In genomic region chr12:132610051-132610759, GRCh38 we compare ENCODE assay signal across 11 cellular contexts. TPM values are rescaled to one million over a fixed set of nuclear protein-coding genes. Genes with fewer than 3 reads are reported as not detected.
DNase-seq lines count a peak whose midpoint lies in the region; ATAC-seq and TF ChIP-seq lines count a peak whose summit lies in the region.
"Had no signal": no experiment of that assay in that cellular context is flagged by ENCODE, and none has a peak within 500 bp of the region (broad histone marks: within the 10 kb centered on the region; RNA-seq: fewer than 3 reads in every experiment).

Gene LRCOL1 (minus strand): TSS chr12:132610582. CDS start chr12:132606251, 4,331 bp downstream.

- intact Hi-C loops in vagina (cut with DNase I) = loop anchor here (5.0 to 10.0 kb wide), 2 partner anchors 198 to 455 kb away; no protein-coding TSS in a partner anchor

- no peak within 1 kb of the TSS for H3K4me3 ChIP-seq in vagina

- H3K27ac ChIP-seq in vagina = no peak within 1 kb of the TSS
- H3K27ac ChIP-seq: HL-60 had no signal

- H3K36me3 ChIP-seq in vagina = no peaks in the 10 kb centered on the region

- no peaks in the 10 kb centered on the region for H3K9me3 ChIP-seq in vagina

- H3K27me3 ChIP-seq in vagina = no peaks in the 10 kb centered on the region

- peaks cover 8% of the 10 kb centered on the region for H3K4me1 ChIP-seq in vagina

- no peak for ATAC-seq in esophagus mucosa
- ATAC-seq: Panc1 had no signal

- no peak for TF ChIP-seq CTCF in vagina (IDR thresholded peaks at IDR 0.05)

- no peak for TF ChIP-seq POLR2A in vagina (IDR thresholded peaks at IDR 0.05)

- DNase-seq in ELR (ENCODE audit: low read depth) (peak; percentile 33), SK-N-DZ (ENCODE audit: low spot score) (peak; percentile 68), foreskin melanocyte (peak; percentile 78), retina (peak; percentile 62), NCI-H774 (lab: John Stamatoyannopoulos, UW) (no peak), NCI-H1105 treated with DMSO at 0.1 percent for 48 hours (lab: John Stamatoyannopoulos, UW) (no peak), vagina (ENCODE audit: extremely low spot score in 2 of 2) (no peak)
- DNase-seq: stimulated activated naive CD4-positive, alpha-beta T cell had no signal

RNA-seq across cellular contexts. Expression of gene LRCOL1, which starts in this region (rescaled TPM):
- polyA plus RNA-seq in SK-N-DZ (2014; cell fraction: cytosol; rRNA removed) = 0.54 TPM in 1 of 2 replicates, not detected in the other
- 3.6 and 4.5 TPM in 2 replicates for polyA plus RNA-seq in SK-N-DZ (2014; cell fraction: nucleus; rRNA removed)
- 0.32 TPM for total RNA-seq in esophagus mucosa
- not detected for total RNA-seq in vagina

Comparison
In these comparisons a context has a peak if more than half of its experiments do, and no peak if none do; other contexts are left out.
1. DNase-seq: peak in ELR (single experiment), SK-N-DZ (single experiment), foreskin melanocyte (single experiment) and retina (single experiment); none in NCI-H774 (single experiment), NCI-H1105 treated with DMSO at 0.1 percent for 48 hours (single experiment) and vagina (0 of 2).